Comparison of ENCODE assay signal across 23 cellular contexts in genomic region chr5:135709998-135710670, GRCh38.
DNase-seq lines count a peak whose midpoint lies in the region; ATAC-seq and TF ChIP-seq lines count a peak whose summit lies in the region.
"Had no signal": no experiment of that assay in that cellular context is flagged by ENCODE, and none has a peak within 500 bp of the region (broad histone marks: within the 10 kb centered on the region; RNA-seq: fewer than 3 reads in every experiment).

No MANE protein-coding gene starts in this region.

- no peak for ATAC-seq in GM23338
- ATAC-seq: HCT116; left cardiac atrium; naive thymus-derived CD8-positive, alpha-beta T cell; PC-3 had no signal

- H3K9me3 ChIP-seq in mesenchymal stem cell (ENCODE audit: control insufficient read depth, low read length) = no peaks in the 10 kb centered on the region
- H3K9me3 ChIP-seq: stomach had no signal

- no peak overlapping the region for H4K91ac ChIP-seq in mesenchymal stem cell (ENCODE audit: low read length)

- no peak overlapping the region for H2AK5ac ChIP-seq in mesenchymal stem cell (ENCODE audit: low read length, severe bottlenecking)

- no peaks in the 10 kb centered on the region for H3F3A ChIP-seq in GM23338 (replicated peaks; ENCODE audit: low read depth)

- DNase-seq in AG08395 (ENCODE audit: low spot score) (peak; percentile 13), GM23338 (ENCODE audit: low spot score) (no peak), NCI-H69 (lab: John Stamatoyannopoulos, UW) (peak; percentile 87), medulla oblongata (ENCODE audit: extremely low spot score) (peak; percentile 4), mesenchymal stem cell (no peak), T-helper 9 cell (no peak)
- no peak for DNase-seq in activated CD4-positive, CD25-positive, alpha-beta regulatory T cell treated with anti-CD3 and anti-CD28 coated beads, Interleukin-2, amount 50 U/mL, for 72 hours
- DNase-seq: activated CD4-positive, alpha-beta T cell treated with anti-CD3 and anti-CD28 coated beads, Interleukin-2, amount 10 ng/mL, durations not matched to agents 24 days and 14 days; anterior cingulate cortex; CD4-positive, CD25-positive, alpha-beta regulatory T cell; dorsolateral prefrontal cortex; GDM1; left cardiac atrium; naive thymus-derived CD8-positive, alpha-beta T cell; NCI-H1930; NCI-H774; PC-3; SHP77 treated with DMSO at 0.1 percent for 48 hours; stomach; T-helper 1 cell had no signal

- H2BK12ac ChIP-seq in mesenchymal stem cell (ENCODE audit: low read length in 2 of 2) = no peak overlapping the region

- H3K14ac ChIP-seq in mesenchymal stem cell (ENCODE audit: low read length in 2 of 2) = no peak overlapping the region

- H3K36me3 Mint-ChIP-seq in GM23338 (ENCODE audit: low read depth) = no peaks in the 10 kb centered on the region
- H3K36me3 Mint-ChIP-seq: activated naive CD4-positive, alpha-beta T cell treated with anti-CD3 and anti-CD28 coated beads, Interleukin-2, amount 50 U/mL, for 24 hours; CD4-positive, CD25-positive, alpha-beta regulatory T cell; naive thymus-derived CD8-positive, alpha-beta T cell had no signal

- no peaks in the 10 kb centered on the region for H3K79me2 ChIP-seq in GM23338 (replicated peaks; ENCODE audit: insufficient read depth)

- no peak overlapping the region; the same call in 1 of the 2 replicates for H3K27ac Mint-ChIP-seq in GM23338
- H3K27ac Mint-ChIP-seq: activated CD4-positive, alpha-beta T cell treated with anti-CD3 and anti-CD28 coated beads, Interleukin-2, amount 10 ng/mL, durations not matched to agents 24 days and 14 days; activated naive CD4-positive, alpha-beta T cell treated with anti-CD3 and anti-CD28 coated beads, Interleukin-2, amount 50 U/mL, for 24 hours; CD4-positive, CD25-positive, alpha-beta regulatory T cell; naive thymus-derived CD8-positive, alpha-beta T cell had no signal

- H3K27me3 Mint-ChIP-seq in GM23338 (ENCODE audit: insufficient read depth, low read depth, poor library complexity) = no peaks in the 10 kb centered on the region

- H3K9me3 Mint-ChIP-seq in GM23338 = no peaks in the 10 kb centered on the region
- H3K9me3 Mint-ChIP-seq: activated CD4-positive, alpha-beta T cell treated with anti-CD3 and anti-CD28 coated beads, Interleukin-2, amount 10 ng/mL, durations not matched to agents 24 days and 14 days; activated naive CD4-positive, alpha-beta T cell treated with anti-CD3 and anti-CD28 coated beads, Interleukin-2, amount 50 U/mL, for 24 hours; CD4-positive, CD25-positive, alpha-beta regulatory T cell; central memory CD8-positive, alpha-beta T cell had no signal

- H3K4me3 ChIP-seq in GM23338 (no peak overlapping the region), mesenchymal stem cell (ENCODE audit: insufficient read depth in 1 of 2, low read depth in 1 of 2, low read length in 2 of 2) (no peak overlapping the region)
- H3K4me3 ChIP-seq: dorsolateral prefrontal cortex, stomach had no signal

- H4K8ac ChIP-seq in mesenchymal stem cell (ENCODE audit: low read length) = no peak overlapping the region

- H3K27me3 ChIP-seq in GM23338 (ENCODE audit: insufficient read depth) = no peaks in the 10 kb centered on the region
- peaks cover 51 to 69% of the 10 kb centered on the region in 2 experiments for H3K27me3 ChIP-seq in mesenchymal stem cell (ENCODE audit: control insufficient read depth in 1 of 2, insufficient read depth in 1 of 2, low read length in 2 of 2)

- H3K4ac ChIP-seq in mesenchymal stem cell (ENCODE audit: low read depth in 1 of 2, low read length in 2 of 2) = no peak overlapping the region

- H3K4me1 Mint-ChIP-seq in GM23338 = peaks cover 11% of the 10 kb centered on the region; the same call in 2 of the 3 replicates
- H3K4me1 Mint-ChIP-seq: activated CD4-positive, alpha-beta T cell treated with anti-CD3 and anti-CD28 coated beads, Interleukin-2, amount 10 ng/mL, durations not matched to agents 24 days and 14 days; activated naive CD4-positive, alpha-beta T cell treated with anti-CD3 and anti-CD28 coated beads, Interleukin-2, amount 50 U/mL, for 24 hours; CD4-positive, CD25-positive, alpha-beta regulatory T cell; central memory CD8-positive, alpha-beta T cell; naive thymus-derived CD8-positive, alpha-beta T cell had no signal

- H3K4me3 Mint-ChIP-seq in GM23338 = no peak overlapping the region
- H3K4me3 Mint-ChIP-seq: activated CD4-positive, alpha-beta T cell treated with anti-CD3 and anti-CD28 coated beads, Interleukin-2, amount 10 ng/mL, durations not matched to agents 24 days and 14 days; activated naive CD4-positive, alpha-beta T cell treated with anti-CD3 and anti-CD28 coated beads, Interleukin-2, amount 50 U/mL, for 24 hours; CD4-positive, CD25-positive, alpha-beta regulatory T cell; central memory CD8-positive, alpha-beta T cell; naive thymus-derived CD8-positive, alpha-beta T cell had no signal

- no peaks in the 10 kb centered on the region for H4K20me1 ChIP-seq in GM23338 (replicated peaks; ENCODE audit: insufficient read depth)

- no peak overlapping the region for H2BK120ac ChIP-seq in mesenchymal stem cell (ENCODE audit: low read depth, low read length)

- 0 out of 2 replicates have a peak overlapping the region, but pooled peaks have one; percentile 43 for H2AFZ ChIP-seq in GM23338
- no peak overlapping the region for H2AFZ ChIP-seq in mesenchymal stem cell (ENCODE audit: low read depth, low read length)

- H2BK5ac ChIP-seq in mesenchymal stem cell (ENCODE audit: low read depth, low read length, poor library complexity, severe bottlenecking) = no peak overlapping the region

- no peaks in the 10 kb centered on the region for H3K79me1 ChIP-seq in mesenchymal stem cell (replicated peaks; ENCODE audit: low read length, poor library complexity, severe bottlenecking)

- H3K36me3 ChIP-seq in GM23338 (ENCODE audit: insufficient read depth) (no peaks in the 10 kb centered on the region), mesenchymal stem cell (ENCODE audit: control insufficient read depth in 1 of 2, insufficient read depth in 2 of 2, low read depth in 1 of 2, low read length in 2 of 2) (no peaks in the 10 kb centered on the region)
- H3K36me3 ChIP-seq: stomach had no signal

- WGBS in mesenchymal stem cell = 29% methylated on average over 5 of the region's 5 CpGs

- no peak overlapping the region for H3K9ac ChIP-seq in mesenchymal stem cell (ENCODE audit: low read length)

- H3K9me2 ChIP-seq in GM23338 (ENCODE audit: insufficient read depth) = no peaks in the 10 kb centered on the region; the same call in 1 of the 2 replicates

- no peak overlapping the region for H3K23ac ChIP-seq in mesenchymal stem cell (ENCODE audit: low read length in 2 of 2)

- no peak overlapping the region for H2BK15ac ChIP-seq in mesenchymal stem cell (ENCODE audit: low read depth, poor library complexity, severe bottlenecking)

- H3K4me1 ChIP-seq in GM23338 (ENCODE audit: insufficient read depth) (no peaks in the 10 kb centered on the region), mesenchymal stem cell (ENCODE audit: control insufficient read depth, insufficient read depth, low read depth, low read length) (peaks cover 9% of the 10 kb centered on the region)

- no peak overlapping the region for H3K18ac ChIP-seq in mesenchymal stem cell (ENCODE audit: low read depth in 1 of 2, low read length in 2 of 2)

- H3K27ac ChIP-seq in GM23338 (ENCODE audit: low read depth) (no peak overlapping the region), mesenchymal stem cell (ENCODE audit: low read length, poor library complexity, severe bottlenecking) (no peak overlapping the region)
- H3K27ac ChIP-seq: dorsolateral prefrontal cortex, stomach had no signal

- no peak overlapping the region for H3K4me2 ChIP-seq in GM23338
- no peak overlapping the region for H3K4me2 ChIP-seq in mesenchymal stem cell (ENCODE audit: low read length, poor library complexity, severe bottlenecking)

- TF ChIP-seq CTCF in GM23338 (conservative IDR thresholded peaks at IDR 0.05; ENCODE audit: low read depth in 2 of 2) = no peak

TF ChIP-seq in GM23338, 12 proteins besides CTCF, POLR2A, EP300 and RAD21 (continues in another document):
- TF ChIP-seq NANOG (IDR thresholded peaks at IDR 0.05; ENCODE audit: borderline replicate concordance) (no peak), JUNB (IDR thresholded peaks at IDR 0.05; ENCODE audit: unreplicated experiment) (no peak), ZNF114 (CRISPR knock-in tag; IDR thresholded peaks at IDR 0.05) (no peak), CREB1 (CRISPR knock-in tag; IDR thresholded peaks at IDR 0.05; ENCODE audit: low read depth) (no peak), REST (IDR thresholded peaks at IDR 0.05; ENCODE audit: unreplicated experiment) (no peak), POLR2AphosphoS5 (IDR thresholded peaks at IDR 0.05; ENCODE audit: low read depth) (no peak), EZH2 (IDR thresholded peaks at IDR 0.05; ENCODE audit: low read depth, unreplicated experiment) (no peak), STAT1 (IDR thresholded peaks at IDR 0.05; ENCODE audit: unreplicated experiment) (no peak)

Comparison
In these comparisons a context has a peak if more than half of its experiments do, and no peak if none do; other contexts are left out.
1. DNase-seq: peak in AG08395 (single experiment), NCI-H69 (single experiment) and medulla oblongata (single experiment); none in GM23338 (single experiment), mesenchymal stem cell (single experiment), activated CD4-positive, CD25-positive, alpha-beta regulatory T cell treated with anti-CD3 and anti-CD28 coated beads, Interleukin-2, amount 50 U/mL, for 72 hours (single experiment) and T-helper 9 cell (single experiment).